In the genomic region with DNA sequence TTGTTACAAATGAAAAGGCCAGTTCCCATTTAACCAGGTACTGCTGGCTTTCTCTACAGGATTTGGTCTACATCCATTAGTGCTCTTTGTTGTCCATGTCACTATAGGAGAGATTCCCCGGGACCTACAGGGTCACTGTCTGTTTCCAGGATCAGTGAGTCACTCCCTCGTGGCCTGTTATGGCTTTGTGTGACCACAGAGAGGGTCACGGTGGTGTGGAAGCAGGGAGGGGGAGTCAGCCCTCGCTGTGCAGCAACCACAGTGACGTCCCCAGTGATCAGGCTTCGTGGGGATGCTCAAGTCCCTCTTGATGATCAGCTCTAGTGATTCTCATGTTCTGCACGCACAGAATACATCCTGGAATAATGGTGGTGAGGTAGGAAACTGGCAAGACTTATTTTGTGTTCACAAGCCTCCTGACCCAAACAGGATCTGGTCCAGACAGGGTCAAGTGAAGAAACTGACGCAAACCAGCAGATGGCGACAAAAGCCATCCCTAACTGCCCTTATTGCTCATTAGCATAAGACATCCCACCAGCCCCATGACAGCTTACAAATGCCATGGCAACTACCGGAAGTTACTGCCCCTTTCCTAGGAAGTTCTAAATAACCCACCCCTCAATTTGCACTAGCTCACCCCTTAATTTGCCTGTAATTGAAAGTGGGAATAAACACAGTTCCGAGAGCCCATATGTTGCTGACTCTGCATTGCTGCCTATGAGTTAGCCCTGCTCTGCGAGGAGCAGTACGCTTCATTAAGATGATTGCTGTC, we compare ENCODE assay signal across 9 cellular contexts.
A peak's percentile ranks its signal among the peaks of the same experiment; 100 is the strongest.
DNase-seq lines count a peak whose midpoint lies in the region; ATAC-seq and TF ChIP-seq lines count a peak whose summit lies in the region.
"Had no signal": no experiment of that assay in that cellular context is flagged by ENCODE, and none has a peak within 500 bp of the region (broad histone marks: within the 10 kb centered on the region; RNA-seq: fewer than 3 reads in every experiment).

No MANE protein-coding gene starts in this region.

- no peak overlapping the region for H3K27ac ChIP-seq in C4-2B

- DNase-seq in Jurkat, Clone E6-1 (ENCODE audit: low read depth, low spot score), result peak; percentile 45
- DNase-seq in T1000 (lab: John Stamatoyannopoulos, UW) (peak; percentile 48), head of caudate nucleus (peak in 26 of 42 donors; percentile 8 to 71 (median 34)), NCI-H187 (lab: John Stamatoyannopoulos, UW) (no peak)
- DNase-seq in stimulated activated CD4-positive, alpha-beta T cell treated with anti-CD3 and anti-CD28 coated beads, TNF-alpha, amount 100 ng/mL, for 48 hours (ENCODE audit: low read depth in 3 of 3), result peak in 2 of 3 donors; percentile 3 to 12
- DNase-seq: activated B cell treated with CpG ODN at 0.5 μM for 24 hours had no signal

- intact Hi-C loops in head of caudate nucleus (cut with DNase I), result no loop called here

- H3K4me3 ChIP-seq in GM12875 (ENCODE audit: low read depth, low read length), result no peak overlapping the region
- H3K4me3 ChIP-seq in Jurkat, Clone E6-1 (ENCODE audit: low read length), result no peak overlapping the region

- TF ChIP-seq CTCF in C4-2B (conservative IDR thresholded peaks at IDR 0.05) (peak; percentile 88), GM12875 (IDR thresholded peaks at IDR 0.05; ENCODE audit: borderline replicate concordance, insufficient read depth, low read depth, low read length) (peak; percentile 50)

- no peak for ATAC-seq in HG03139 (IDR thresholded peaks at IDR 0.05; ENCODE audit: unreplicated experiment)

Comparison
In these comparisons a context has a peak if more than half of its experiments do, and no peak if none do; other contexts are left out.
1. DNase-seq: peak in Jurkat, Clone E6-1 (single experiment), T1000 (single experiment), head of caudate nucleus (26 of 42) and stimulated activated CD4-positive, alpha-beta T cell treated with anti-CD3 and anti-CD28 coated beads, TNF-alpha, amount 100 ng/mL, for 48 hours (2 of 3); none in NCI-H187 (0 of 2).